ENCODE assay signal across 11 cellular contexts in genomic region chr12:29591140-29592020, GRCh38.
DNase-seq lines count a peak whose midpoint lies in the region; ATAC-seq and TF ChIP-seq lines count a peak whose summit lies in the region.
"Had no signal": no experiment of that assay in that cellular context is flagged by ENCODE, and none has a peak within 500 bp of the region (broad histone marks: within the 10 kb centered on the region; RNA-seq: fewer than 3 reads in every experiment).

No MANE protein-coding gene starts in this region.

- TF ChIP-seq RAD21 in neural cell (conservative IDR thresholded peaks at IDR 0.05) = no peak

- TF ChIP-seq EP300 in neural cell (conservative IDR thresholded peaks at IDR 0.05; ENCODE audit: poor library complexity, severe bottlenecking) = no peak

- no peaks in the 10 kb centered on the region for H4K20me1 ChIP-seq in neural cell (ENCODE audit: insufficient read depth)

- H3F3A ChIP-seq in neural cell (ENCODE audit: insufficient read depth, low read length, poor library complexity, severe bottlenecking) = no peaks in the 10 kb centered on the region

- no peak for ATAC-seq in HG02678 (IDR thresholded peaks at IDR 0.05; ENCODE audit: unreplicated experiment)

- DNase-seq in AG20443 (ENCODE audit: low spot score) (peak; percentile 55), NCI-H69 (lab: John Stamatoyannopoulos, UW) (peak; percentile 14), fibroblast of peridontal ligament (ENCODE audit: extremely low read depth) (peak; percentile 82), HCEC 1CT (no peak), T-helper 9 cell (no peak), nucleus accumbens (lab: John Stamatoyannopoulos, UW) (no peak)
- DNase-seq: activated effector memory CD4-positive, alpha-beta T cell treated with anti-CD3 and anti-CD28 coated beads, Interleukin-2, amount 50 U/mL, for 16 hours; naive B cell; NCI-H510A had no signal

- no peak overlapping the region for H2AFZ ChIP-seq in neural cell (ENCODE audit: low read depth, low read length)

- TF ChIP-seq CTCF in neural cell (IDR thresholded peaks at IDR 0.05; ENCODE audit: poor library complexity, severe bottlenecking) = peak; percentile 28

- H3K27ac ChIP-seq in neural cell (ENCODE audit: low read length) = no peak overlapping the region

- no peak overlapping the region for H3K9ac ChIP-seq in neural cell (ENCODE audit: low read length)

- no peaks in the 10 kb centered on the region for H3K36me3 ChIP-seq in neural cell (ENCODE audit: insufficient read depth, low read length)

- H3K27me3 ChIP-seq in neural cell (ENCODE audit: insufficient read depth, low read depth, low read length) = no peaks in the 10 kb centered on the region

- no peak overlapping the region for H3K4me2 ChIP-seq in neural cell (ENCODE audit: low read length)

- no peaks in the 10 kb centered on the region for H3K9me2 ChIP-seq in neural cell (ENCODE audit: insufficient read depth, low read length)

- no peak overlapping the region for H3K4me3 ChIP-seq in neural cell (ENCODE audit: low read length)

- no peaks in the 10 kb centered on the region for H3K9me3 ChIP-seq in neural cell (ENCODE audit: low read length)

- no peaks in the 10 kb centered on the region for H3K79me2 ChIP-seq in neural cell (replicated peaks; ENCODE audit: insufficient read depth, low read length)

TF ChIP-seq in neural cell, 6 proteins besides CTCF, POLR2A, EP300 and RAD21:
- TF ChIP-seq POLR2AphosphoS5 (IDR thresholded peaks at IDR 0.05) = no peak
- TF ChIP-seq MXI1 (conservative IDR thresholded peaks at IDR 0.05; ENCODE audit: poor library complexity, severe bottlenecking) = no peak
- no peak for TF ChIP-seq EZH2 (IDR thresholded peaks at IDR 0.05; ENCODE audit: borderline replicate concordance, insufficient read depth, low read length, poor library complexity, severe bottlenecking)
- no peak for TF ChIP-seq REST (IDR thresholded peaks at IDR 0.05; ENCODE audit: borderline replicate concordance)
- TF ChIP-seq SMC3 (conservative IDR thresholded peaks at IDR 0.05; ENCODE audit: poor library complexity) = no peak
- no peak for TF ChIP-seq TAF1 (IDR thresholded peaks at IDR 0.05; ENCODE audit: low read depth)

Comparison
In these comparisons a context has a peak if more than half of its experiments do, and no peak if none do; other contexts are left out.
1. DNase-seq: peak in AG20443 (single experiment), NCI-H69 (single experiment) and fibroblast of peridontal ligament (single experiment); none in HCEC 1CT (single experiment), T-helper 9 cell (single experiment) and nucleus accumbens (0 of 56).